Comparison of ENCODE assay signal across 1 cellular context in genomic region chr11:67353317-67354313, GRCh38.
TF ChIP-seq lines count a peak whose summit lies in the region.

TSS of gene POLD4 (minus strand) at chr11:67353546. CDS start at chr11:67353399, 147 bp downstream.

TF ChIP-seq in IMR-90, 13 proteins besides CTCF, POLR2A, EP300 and RAD21 (continued from another document):
- TF ChIP-seq SMC3 (IDR thresholded peaks at IDR 0.05; ENCODE audit: low read depth, low read length) (peak; percentile 4; the same call in 1 of the 2 replicates), CHD1 (IDR thresholded peaks at IDR 0.05; ENCODE audit: low read depth, low read length) (no peak)
